8 cellular contexts compared by ENCODE assay signal in genomic region chr2:168961450-168962229, GRCh38.
DNase-seq lines count a peak whose midpoint lies in the region; ATAC-seq, FAIRE-seq and TF ChIP-seq lines count a peak whose summit lies in the region.

No MANE protein-coding gene starts in this region.

- TF ChIP-seq CTCF in breast epithelium (IDR thresholded peaks at IDR 0.05) (peak; percentile 81 to 88 (median 87)), kidney (IDR thresholded peaks at IDR 0.05; ENCODE audit: borderline replicate concordance, extremely low read depth, insufficient read depth) (peak; percentile 73)

- no peaks in the 10 kb centered on the region for H3K9me3 ChIP-seq in breast epithelium
- H3K9me3 ChIP-seq in kidney (ENCODE audit: control insufficient read depth in 1 of 2, low read length in 2 of 2) = no peaks in the 10 kb centered on the region

- FAIRE-seq in kidney (lab: Jason Lieb, UNC) = peak; percentile 90

- ATAC-seq in GM21825 (IDR thresholded peaks at IDR 0.05; ENCODE audit: unreplicated experiment) = peak; percentile 93

- H3K36me3 ChIP-seq in breast epithelium (no peaks in the 10 kb centered on the region), kidney (ENCODE audit: control insufficient read depth in 1 of 2, insufficient read depth in 2 of 2, low read length in 2 of 2) (no peaks in the 10 kb centered on the region)

- intact Hi-C loops in breast epithelium (cut with DNase I; ENCODE audit: low total_unique reads) (loop anchor here (10.0 kb wide), 1 partner anchor 183 kb away; no protein-coding TSS in a partner anchor), kidney (cut with DNase I) (no loop called here)

- no peak overlapping the region for H3K27ac ChIP-seq in breast epithelium
- H3K27ac ChIP-seq in kidney (ENCODE audit: low read depth in 2 of 2, low read length in 2 of 2) = no peak overlapping the region

- no peak overlapping the region for H3K9ac ChIP-seq in kidney (ENCODE audit: low read length in 2 of 2)

- H3K27me3 ChIP-seq in breast epithelium = no peaks in the 10 kb centered on the region

- DNase-seq in stimulated activated naive CD4-positive, alpha-beta T cell (lab: John Stamatoyannopoulos, UW) = peak in 5 of 6 experiments; percentile 2 to 61 (median 22)
- DNase-seq in stimulated activated naive CD4-positive, alpha-beta T cell treated with Interleukin-2 at 50 U/mL for 16 hours (lab: John Stamatoyannopoulos, UW) = no peak
- DNase-seq in Kasumi-1 (lab: John Stamatoyannopoulos, UW) = peak; percentile 94 to 97
- DNase-seq in RPMI7951 (ENCODE audit: low read depth) = peak; percentile 66
- no peak for DNase-seq in breast epithelium (ENCODE audit: low spot score in 2 of 2)
- no peak for DNase-seq in kidney
- DNase-seq in superior temporal gyrus (ENCODE audit: extremely low spot score) = peak; percentile 90

- no peaks in the 10 kb centered on the region for H3K4me1 ChIP-seq in breast epithelium
- no peaks in the 10 kb centered on the region for H3K4me1 ChIP-seq in kidney (ENCODE audit: control insufficient read depth in 1 of 2, insufficient read depth in 1 of 2, low read depth in 1 of 2, low read length in 2 of 2)

- no peak overlapping the region for H3K4me3 ChIP-seq in breast epithelium
- no peak overlapping the region for H3K4me3 ChIP-seq in kidney (ENCODE audit: low read length in 2 of 2)

- TF ChIP-seq POLR2A in breast epithelium (IDR thresholded peaks at IDR 0.05) = no peak

Comparison
In these comparisons a context has a peak if more than half of its experiments do, and no peak if none do; other contexts are left out.
1. DNase-seq: peak in stimulated activated naive CD4-positive, alpha-beta T cell (5 of 6), Kasumi-1 (2 of 2), RPMI7951 (single experiment) and superior temporal gyrus (single experiment); none in stimulated activated naive CD4-positive, alpha-beta T cell treated with Interleukin-2 at 50 U/mL for 16 hours (single experiment), breast epithelium (0 of 2) and kidney (single experiment).